9 cellular contexts compared by ENCODE assay signal in genomic region chr1:206803221-206803730, GRCh38. TPM values are rescaled to one million over a fixed set of nuclear protein-coding genes. Genes with fewer than 3 reads are reported as not detected.
A peak's percentile ranks its signal among the peaks of the same experiment; 100 is the strongest.
DNase-seq lines count a peak whose midpoint lies in the region; ATAC-seq lines count a peak whose summit lies in the region.
"Had no signal": no experiment of that assay in that cellular context is flagged by ENCODE, and none has a peak within 500 bp of the region (broad histone marks: within the 10 kb centered on the region; RNA-seq: fewer than 3 reads in every experiment).

No MANE protein-coding gene starts in this region.

- DNase-seq in activated CD4-positive, alpha-beta T cell treated with anti-CD3 and anti-CD28 coated beads for 1 hour: peak; percentile 65
- DNase-seq in left colon: peak in 1 of 2 donors; percentile 17
- no peak for DNase-seq in NCI-H526 treated with DMSO at 0.1 percent for 48 hours (lab: John Stamatoyannopoulos, UW)
- DNase-seq in substantia nigra (lab: John Stamatoyannopoulos, UW): no peak
- no peak for DNase-seq in NCI-H446 treated with DMSO at 0.1 percent for 48 hours (lab: John Stamatoyannopoulos, UW)
- no peak for DNase-seq in hypothalamus (lab: John Stamatoyannopoulos, UW)

- intact Hi-C loops in left colon (cut with DNase I, micrococcal nuclease): loop anchor here in 1 of 2 donors (10.0 kb wide), 1 partner anchor 148 kb away; no protein-coding TSS in a partner anchor

- H3K27ac ChIP-seq in substantia nigra (ENCODE audit: low read depth, low read length, poor library complexity, severe bottlenecking): no peak overlapping the region

- ATAC-seq in GM18858 (IDR thresholded peaks at IDR 0.05; ENCODE audit: unreplicated experiment): peak; percentile 96
- peak; percentile 77 for ATAC-seq in HG02970 (IDR thresholded peaks at IDR 0.05; ENCODE audit: low FRiP score, unreplicated experiment)
- peak; percentile 35 for ATAC-seq in left colon
- ATAC-seq: HCT116 had no signal

RNA-seq across cellular contexts. Expression of gene IL10, which starts 31.0 kb away (rescaled TPM):
- total RNA-seq in left colon: 1 to 10 TPM; 1.1 to 1.5 TPM

RNA-seq across cellular contexts. Expression of gene IL19, which starts 32.7 kb away (rescaled TPM):
- total RNA-seq in left colon: not detected

Comparison
In these comparisons a context has a peak if more than half of its experiments do, and no peak if none do; other contexts are left out.
1. ATAC-seq: peak in every context shown above with its lines; median percentile 96 in GM18858; 77 in HG02970; 35 in left colon.